3 cellular contexts compared by ENCODE assay signal in the genomic region with DNA sequence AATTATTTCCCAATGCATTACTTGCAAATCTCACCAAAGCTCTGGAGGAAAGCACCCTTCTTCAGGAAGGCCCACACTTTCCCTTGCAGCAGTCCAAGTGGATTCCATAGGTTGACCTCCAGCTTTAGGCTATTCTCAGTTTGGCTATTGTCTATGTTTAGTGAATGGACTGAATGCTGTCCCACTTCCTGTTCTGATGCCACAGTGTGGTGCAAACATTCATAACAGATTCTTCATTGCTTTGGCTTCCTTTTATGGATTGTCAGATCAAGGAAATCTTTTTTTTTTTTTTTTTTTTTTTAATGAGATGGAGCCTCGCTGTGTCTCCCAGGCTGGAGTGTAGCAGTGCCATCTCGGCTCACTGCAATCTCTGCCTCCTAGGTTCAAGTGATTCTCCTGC. TPM values are rescaled to one million over a fixed set of nuclear protein-coding genes. Genes with fewer than 3 reads are reported as not detected.
"Had no signal": no experiment of that assay in that cellular context is flagged by ENCODE, and none has a peak within 500 bp of the region (broad histone marks: within the 10 kb centered on the region; RNA-seq: fewer than 3 reads in every experiment).

No MANE protein-coding gene starts in this region.

RNA-seq across cellular contexts. Expression of a gene that starts 55.1 kb away (rescaled TPM):
- total RNA-seq: OCI-LY7, SJSA1, SK-MEL-5 had no signal
